ENCODE assay signal across 8 cellular contexts in the genomic region with DNA sequence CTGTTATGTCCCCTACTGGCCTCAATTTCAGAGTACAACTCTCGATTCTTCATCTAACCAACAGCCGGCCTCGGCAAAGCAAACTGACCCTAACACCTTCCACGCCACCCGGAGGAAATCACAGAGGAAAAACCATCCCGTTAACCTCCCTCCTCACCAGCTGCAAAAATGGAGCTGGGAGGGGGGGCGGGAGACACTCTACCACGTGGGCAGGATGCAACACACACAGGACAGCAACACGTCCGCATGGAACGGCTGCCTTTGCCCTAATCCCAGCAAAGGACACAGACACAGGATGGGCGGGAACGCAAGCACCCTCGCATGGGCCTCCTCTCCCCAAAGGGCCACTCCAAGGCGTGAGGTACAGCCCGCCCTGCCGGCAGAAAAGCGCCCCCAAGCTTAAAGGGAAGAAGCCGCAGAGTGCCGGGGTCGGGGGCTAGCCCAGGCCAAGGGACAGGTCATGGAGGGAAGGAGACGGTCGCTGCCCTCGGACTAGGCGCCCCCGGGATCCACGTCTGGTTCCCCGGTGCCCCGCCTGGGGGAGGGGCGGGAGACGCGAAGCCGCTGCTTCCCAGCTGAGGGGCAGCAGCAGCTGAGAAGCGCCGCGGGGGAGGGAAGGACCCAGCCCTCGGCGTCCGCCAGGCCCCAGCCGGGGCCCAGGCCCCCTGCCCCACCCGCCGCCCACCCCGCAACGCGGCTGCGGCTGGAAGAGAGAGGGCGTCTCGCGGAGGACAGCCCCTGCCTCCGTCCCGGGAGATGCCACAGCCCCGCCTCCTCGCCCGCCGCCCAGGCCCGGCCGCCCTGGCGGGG. TPM values are rescaled to one million over a fixed set of nuclear protein-coding genes. Genes with fewer than 3 reads are reported as not detected.
DNase-seq lines count a peak whose midpoint lies in the region; ATAC-seq and TF ChIP-seq lines count a peak whose summit lies in the region.

No MANE protein-coding gene starts in this region.

- no peaks in the 10 kb centered on the region for H3K9me2 ChIP-seq in neural cell (ENCODE audit: insufficient read depth, low read length)

- H3K79me2 ChIP-seq in neural cell (replicated peaks; ENCODE audit: insufficient read depth, low read length), result peaks cover 54% of the 10 kb centered on the region

- no peaks in the 10 kb centered on the region for H3F3A ChIP-seq in neural cell (ENCODE audit: insufficient read depth, low read length, poor library complexity, severe bottlenecking)

- no peaks in the 10 kb centered on the region for H3K9me3 Mint-ChIP-seq in activated T-cell treated with anti-CD3 and anti-CD28 coated beads, Interleukin-2, amount 50 U/mL, for 4 hours

- peak overlapping the region; percentile 91 for H3K27ac ChIP-seq in BLaER1
- H3K27ac ChIP-seq in neural cell (ENCODE audit: low read length), result peak overlapping the region; percentile 95
- peak overlapping the region; percentile 94 to 98 (median 95) for H3K27ac ChIP-seq in upper lobe of left lung

- DNase-seq in NCI-H2227 treated with DMSO at 0.1 percent for 48 hours (lab: John Stamatoyannopoulos, UW) (peak; percentile 63), foreskin melanocyte (peak; percentile 48), upper lobe of left lung (peak in 1 of 2 donors; percentile 51)
- DNase-seq in activated T-cell treated with anti-CD3 and anti-CD28 coated beads, Interleukin-2, amount 50 U/mL, for 4 hours, result no peak

- H2AFZ ChIP-seq in neural cell (ENCODE audit: low read depth, low read length), result no peak overlapping the region

- WGBS in upper lobe of left lung, 2 donors, result 0% methylated on average over 9 to 29 of the region's 58 CpGs

- no peaks in the 10 kb centered on the region; the same call in 1 of the 2 replicates for H3K9me3 ChIP-seq in BLaER1
- H3K9me3 ChIP-seq in neural cell (ENCODE audit: low read length), result no peaks in the 10 kb centered on the region
- no peaks in the 10 kb centered on the region for H3K9me3 ChIP-seq in upper lobe of left lung

- no peak for TF ChIP-seq CTCF in neural cell (IDR thresholded peaks at IDR 0.05; ENCODE audit: poor library complexity, severe bottlenecking)
- no peak for TF ChIP-seq CTCF in upper lobe of left lung (IDR thresholded peaks at IDR 0.05)

- TF ChIP-seq POLR2A in upper lobe of left lung (IDR thresholded peaks at IDR 0.05), result no peak

- peak overlapping the region; percentile 87 for H3K4me3 Mint-ChIP-seq in activated T-cell treated with anti-CD3 and anti-CD28 coated beads, Interleukin-2, amount 50 U/mL, for 4 hours

- peaks cover 6% of the 10 kb centered on the region for H3K36me3 ChIP-seq in BLaER1
- no peaks in the 10 kb centered on the region for H3K36me3 ChIP-seq in neural cell (ENCODE audit: insufficient read depth, low read length)
- no peaks in the 10 kb centered on the region for H3K36me3 ChIP-seq in upper lobe of left lung

- H4K20me1 ChIP-seq in BLaER1 (peaks cover 54% of the 10 kb centered on the region), neural cell (ENCODE audit: insufficient read depth) (no peaks in the 10 kb centered on the region)

- no peak for TF ChIP-seq EP300 in neural cell (conservative IDR thresholded peaks at IDR 0.05; ENCODE audit: poor library complexity, severe bottlenecking)
- TF ChIP-seq EP300 in upper lobe of left lung (IDR thresholded peaks at IDR 0.05), result no peak

- H3K36me3 Mint-ChIP-seq in activated T-cell treated with anti-CD3 and anti-CD28 coated beads, Interleukin-2, amount 50 U/mL, for 4 hours (ENCODE audit: insufficient read depth), result peaks cover 7% of the 10 kb centered on the region

- peak; percentile 36 for TF ChIP-seq RAD21 in neural cell (conservative IDR thresholded peaks at IDR 0.05)

- no peaks in the 10 kb centered on the region for H3K27me3 Mint-ChIP-seq in activated T-cell treated with anti-CD3 and anti-CD28 coated beads, Interleukin-2, amount 50 U/mL, for 4 hours (ENCODE audit: low read depth)

- ATAC-seq in GM18519 (IDR thresholded peaks at IDR 0.05; ENCODE audit: low FRiP score, unreplicated experiment), result peak; percentile 28
- ATAC-seq in HG03025 (IDR thresholded peaks at IDR 0.05; ENCODE audit: low FRiP score, unreplicated experiment), result peak; percentile 54
- peak; percentile 69 for ATAC-seq in activated T-cell treated with anti-CD3 and anti-CD28 coated beads, Interleukin-2, amount 50 U/mL, for 4 hours
- peak; percentile 48 to 87 for ATAC-seq in upper lobe of left lung (ENCODE audit: low FRiP score in 2 of 2)

- H3K4me3 ChIP-seq in BLaER1 (peak overlapping the region; percentile 96), neural cell (ENCODE audit: low read length) (peak overlapping the region; percentile 96), upper lobe of left lung (peak overlapping the region; percentile 81 to 97 (median 92))

- peaks cover 51% of the 10 kb centered on the region for H3K4me1 Mint-ChIP-seq in activated T-cell treated with anti-CD3 and anti-CD28 coated beads, Interleukin-2, amount 50 U/mL, for 4 hours (ENCODE audit: low read depth)

- H3K4me2 ChIP-seq in BLaER1, result peak overlapping the region; percentile 88
- H3K4me2 ChIP-seq in neural cell (ENCODE audit: low read length), result peak overlapping the region; percentile 68

- H3K27me3 ChIP-seq in BLaER1 (no peaks in the 10 kb centered on the region), neural cell (ENCODE audit: insufficient read depth, low read depth, low read length) (no peaks in the 10 kb centered on the region), upper lobe of left lung (no peaks in the 10 kb centered on the region)

- H3K4me1 ChIP-seq in BLaER1 (peaks cover 30% of the 10 kb centered on the region), upper lobe of left lung (peaks cover 19 to 38% (median 26%) of the 10 kb centered on the region in 4 donors)

- H3K9ac ChIP-seq in BLaER1, result peak overlapping the region; percentile 91
- peak overlapping the region; percentile 89 for H3K9ac ChIP-seq in neural cell (ENCODE audit: low read length)

TF ChIP-seq in neural cell, 6 proteins besides CTCF, POLR2A, EP300 and RAD21:
- TF ChIP-seq POLR2AphosphoS5 (IDR thresholded peaks at IDR 0.05) (no peak), MXI1 (conservative IDR thresholded peaks at IDR 0.05; ENCODE audit: poor library complexity, severe bottlenecking) (peak; percentile 81)

RNA-seq across cellular contexts. Expression of a gene that starts 0.6 kb away (rescaled TPM):
- 10 to 100 TPM; 47.8 to 50.5 (median 49.8) TPM for total RNA-seq in activated T-cell treated with anti-CD3 and anti-CD28 coated beads, Interleukin-2, amount 50 U/mL, for 4 hours
- 36.0 and 36.3 TPM in 2 replicates for polyA plus RNA-seq in neural cell
- 97.9 and 111 TPM in 2 replicates for polyA minus RNA-seq in neural cell
- 10 to 100 TPM; 21.6 to 81.4 (median 39.3) TPM for total RNA-seq in upper lobe of left lung

RNA-seq across cellular contexts. Expression of a gene that starts 46.1 kb away (rescaled TPM):
- total RNA-seq in activated T-cell treated with anti-CD3 and anti-CD28 coated beads, Interleukin-2, amount 50 U/mL, for 4 hours, result under 1 TPM; 0.46 to 0.96 (median 0.95) TPM
- 35.4 and 37.5 TPM in 2 replicates for polyA plus RNA-seq in neural cell
- 93.2 and 97.8 TPM in 2 replicates for polyA minus RNA-seq in neural cell
- total RNA-seq in upper lobe of left lung, result 10 to 100 TPM in 3 of 6 donors, 1 to 10 TPM in 3; 5.2 to 16.6 (median 9.3) TPM
